In the genomic region with DNA sequence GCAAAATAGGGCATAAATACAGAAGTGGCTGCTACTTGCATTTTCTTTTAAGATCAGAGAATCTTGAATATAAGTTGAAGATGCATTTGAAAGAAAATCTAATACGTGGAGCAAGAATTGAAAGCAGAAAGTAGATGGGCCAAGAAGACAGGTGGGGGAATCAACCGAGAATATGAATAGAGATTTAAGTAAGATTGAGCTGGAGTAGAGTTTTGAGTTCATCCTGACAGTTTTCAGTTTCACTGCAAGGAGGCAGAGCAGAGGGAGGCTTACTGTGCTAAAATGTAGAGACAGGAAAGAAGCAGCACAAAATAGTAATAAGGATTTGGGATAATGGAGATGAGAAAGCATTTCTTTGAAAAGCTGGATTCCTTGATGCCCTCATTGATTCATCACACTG, we compare ENCODE assay signal across 22 cellular contexts.
DNase-seq lines count a peak whose midpoint lies in the region; ATAC-seq and TF ChIP-seq lines count a peak whose summit lies in the region.
"Had no signal": no experiment of that assay in that cellular context is flagged by ENCODE, and none has a peak within 500 bp of the region (broad histone marks: within the 10 kb centered on the region; RNA-seq: fewer than 3 reads in every experiment).

No MANE protein-coding gene starts in this region.

- CTCF ChIA-PET in activated CD4-positive, alpha-beta T cell treated with anti-CD3 and anti-CD28 coated beads for 36 hours (lab: Charles Lee): interaction anchor here (0.7 to 1.4 kb wide), 2 partner anchors 9 to 13 kb away, joined by 3 to 4 read pairs; no protein-coding TSS in a partner anchor
- CTCF ChIA-PET in CD8-positive, alpha-beta T cell (lab: Charles Lee): no interaction called here
- CTCF ChIA-PET in activated CD4-positive, alpha-beta memory T cell treated with anti-CD3 and anti-CD28 coated beads, Interleukin-2, amount 10 ng/mL, durations not matched to agents 7 days and 5 days (lab: Charles Lee): no interaction called here

- H3K9me2 ChIP-seq in MM.1S (replicated peaks; ENCODE audit: insufficient read depth, low read length): no peaks in the 10 kb centered on the region
- H3K9me2 ChIP-seq: SK-N-SH had no signal

- DNase-seq in activated CD4-positive, alpha-beta T cell treated with anti-CD3 and anti-CD28 coated beads for 36 hours: no peak
- DNase-seq in activated CD4-positive, alpha-beta T cell treated with anti-CD3 and anti-CD28 coated beads, Interleukin-2, amount 50 U/mL, for 48 hours: no peak
- no peak for DNase-seq in CD8-positive, alpha-beta T cell
- DNase-seq in MM.1S (peak; percentile 8), right lobe of liver (no peak), Ammon's horn (ENCODE audit: low spot score) (no peak)
- DNase-seq in naive thymus-derived CD8-positive, alpha-beta T cell: no peak
- no peak for DNase-seq in activated CD4-positive, alpha-beta memory T cell treated with anti-CD3 and anti-CD28 coated beads, Interleukin-2, amount 10 ng/mL, durations not matched to agents 7 days and 5 days
- DNase-seq: 8988T; ACHN; GOT3; NCI-H1105 treated with DMSO at 0.1 percent for 48 hours; NCI-H146; NCI-H1930; NCI-H2107; NCI-H524 treated with DMSO at 0.1 percent for 48 hours; NCI-H774; NK-92 treated with Interleukin-12 subunit alpha and Interleukin-12 subunit beta, amount 100 ng/mL, for 24 hours; PC-3; SK-N-SH had no signal

- H3K4me1 Mint-ChIP-seq in activated CD4-positive, alpha-beta T cell treated with anti-CD3 and anti-CD28 coated beads for 36 hours: peaks cover 49% of the 10 kb centered on the region
- peaks cover 50% of the 10 kb centered on the region for H3K4me1 Mint-ChIP-seq in CD8-positive, alpha-beta T cell (ENCODE audit: low read depth)
- H3K4me1 Mint-ChIP-seq in naive thymus-derived CD8-positive, alpha-beta T cell: peaks cover 24 to 50% (median 47%) of the 10 kb centered on the region in 4 donors
- peaks cover 4% of the 10 kb centered on the region for H3K4me1 Mint-ChIP-seq in activated CD4-positive, alpha-beta memory T cell treated with anti-CD3 and anti-CD28 coated beads, Interleukin-2, amount 10 ng/mL, durations not matched to agents 7 days and 5 days
- H3K4me1 Mint-ChIP-seq: IgD-negative memory B cell had no signal

- no peak overlapping the region for H2AFZ ChIP-seq in MM.1S (ENCODE audit: low read length)

- H3K27ac ChIP-seq in CD8-positive, alpha-beta T cell (ENCODE audit: low read depth, low read length): no peak overlapping the region
- no peak overlapping the region for H3K27ac ChIP-seq in MM.1S (ENCODE audit: low read length)
- H3K27ac ChIP-seq in right lobe of liver: no peak overlapping the region

- no peaks in the 10 kb centered on the region for H3K36me3 ChIP-seq in CD8-positive, alpha-beta T cell (ENCODE audit: insufficient read depth, low read length)
- H3K36me3 ChIP-seq in MM.1S (replicated peaks; ENCODE audit: insufficient read depth, low read length): no peaks in the 10 kb centered on the region
- H3K36me3 ChIP-seq in right lobe of liver: no peaks in the 10 kb centered on the region
- H3K36me3 ChIP-seq: HAP-1 had no signal

- H3K4me3 Mint-ChIP-seq in activated CD4-positive, alpha-beta T cell treated with anti-CD3 and anti-CD28 coated beads for 36 hours: no peak overlapping the region
- no peak overlapping the region for H3K4me3 Mint-ChIP-seq in CD8-positive, alpha-beta T cell
- peak overlapping the region in 4 of 10 donors; percentile 3 to 15 (median 7) for H3K4me3 Mint-ChIP-seq in naive thymus-derived CD8-positive, alpha-beta T cell
- no peak overlapping the region for H3K4me3 Mint-ChIP-seq in activated CD4-positive, alpha-beta memory T cell treated with anti-CD3 and anti-CD28 coated beads, Interleukin-2, amount 10 ng/mL, durations not matched to agents 7 days and 5 days
- H3K4me3 Mint-ChIP-seq: IgD-negative memory B cell had no signal

- ATAC-seq in activated CD4-positive, alpha-beta T cell treated with anti-CD3 and anti-CD28 coated beads for 36 hours: peak; percentile 53
- no peak for ATAC-seq in CD8-positive, alpha-beta T cell
- no peak for ATAC-seq in naive thymus-derived CD8-positive, alpha-beta T cell
- ATAC-seq in right lobe of liver: no peak
- ATAC-seq: PC-3 had no signal

- POLR2A ChIA-PET in activated CD4-positive, alpha-beta T cell treated with anti-CD3 and anti-CD28 coated beads for 36 hours (lab: Charles Lee): no interaction called here
- POLR2A ChIA-PET in CD8-positive, alpha-beta T cell (lab: Charles Lee): no interaction called here
- POLR2A ChIA-PET in naive thymus-derived CD8-positive, alpha-beta T cell (lab: Charles Lee): interaction anchor here (1.2 kb wide), 1 partner anchor 8 kb away, joined by 3 read pairs; no protein-coding TSS in a partner anchor
- POLR2A ChIA-PET in activated CD4-positive, alpha-beta memory T cell treated with anti-CD3 and anti-CD28 coated beads, Interleukin-2, amount 10 ng/mL, durations not matched to agents 7 days and 5 days (lab: Charles Lee): no interaction called here

- intact Hi-C loops in activated CD4-positive, alpha-beta T cell treated with anti-CD3 and anti-CD28 coated beads for 36 hours (cut with DNase I, micrococcal nuclease): no loop called here
- intact Hi-C loops in CD8-positive, alpha-beta T cell (cut with DNase I, micrococcal nuclease): no loop called here
- intact Hi-C loops in right lobe of liver (cut with DNase I): no loop called here

- no peak overlapping the region for H3K9ac ChIP-seq in MM.1S (ENCODE audit: low read length)
- H3K9ac ChIP-seq: SK-N-SH had no signal

- H3K4me1 ChIP-seq in CD8-positive, alpha-beta T cell (ENCODE audit: insufficient read depth, low read length): peaks cover 34% of the 10 kb centered on the region
- H3K4me1 ChIP-seq in MM.1S (ENCODE audit: low read length): no peaks in the 10 kb centered on the region
- H3K4me1 ChIP-seq in right lobe of liver: no peaks in the 10 kb centered on the region
- H3K4me1 ChIP-seq: HAP-1 had no signal

- TF ChIP-seq POLR2A in right lobe of liver (IDR thresholded peaks at IDR 0.05): no peak

- H3K9me3 Mint-ChIP-seq in activated CD4-positive, alpha-beta T cell treated with anti-CD3 and anti-CD28 coated beads for 36 hours (ENCODE audit: low read depth): peaks cover 2% of the 10 kb centered on the region
- H3K9me3 Mint-ChIP-seq in CD8-positive, alpha-beta T cell: no peaks in the 10 kb centered on the region
- peaks cover 0 to 3% (median 0%) of the 10 kb centered on the region in 9 donors for H3K9me3 Mint-ChIP-seq in naive thymus-derived CD8-positive, alpha-beta T cell
- H3K9me3 Mint-ChIP-seq in activated CD4-positive, alpha-beta memory T cell treated with anti-CD3 and anti-CD28 coated beads, Interleukin-2, amount 10 ng/mL, durations not matched to agents 7 days and 5 days: peaks cover 3% of the 10 kb centered on the region
- H3K9me3 Mint-ChIP-seq: IgD-negative memory B cell had no signal

- TF ChIP-seq CTCF in CD8-positive, alpha-beta T cell (IDR thresholded peaks at IDR 0.05): no peak
- no peak for TF ChIP-seq CTCF in MM.1S (IDR thresholded peaks at IDR 0.05; ENCODE audit: low read length)
- no peak for TF ChIP-seq CTCF in right lobe of liver (IDR thresholded peaks at IDR 0.05)

- no peaks in the 10 kb centered on the region for H3K79me2 ChIP-seq in MM.1S (ENCODE audit: low read length)

- H3K27ac Mint-ChIP-seq in activated CD4-positive, alpha-beta T cell treated with anti-CD3 and anti-CD28 coated beads for 36 hours: no peak overlapping the region
- H3K27ac Mint-ChIP-seq in CD8-positive, alpha-beta T cell: peak overlapping the region; percentile 68
- peak overlapping the region; percentile 24 to 90 (median 40) for H3K27ac Mint-ChIP-seq in naive thymus-derived CD8-positive, alpha-beta T cell
- H3K27ac Mint-ChIP-seq in activated CD4-positive, alpha-beta memory T cell treated with anti-CD3 and anti-CD28 coated beads, Interleukin-2, amount 10 ng/mL, durations not matched to agents 7 days and 5 days: no peak overlapping the region
- H3K27ac Mint-ChIP-seq: IgD-negative memory B cell had no signal

- no peak overlapping the region for H3K4me3 ChIP-seq in CD8-positive, alpha-beta T cell (ENCODE audit: low read depth, low read length)
- H3K4me3 ChIP-seq in MM.1S (ENCODE audit: low read length) (no peak overlapping the region), right lobe of liver (no peak overlapping the region)
- H3K4me3 ChIP-seq: HAP-1 had no signal

- H4K20me1 ChIP-seq in MM.1S (ENCODE audit: insufficient read depth, low read length): no peaks in the 10 kb centered on the region

- H3K9me3 ChIP-seq in CD8-positive, alpha-beta T cell (ENCODE audit: low read length): no peaks in the 10 kb centered on the region
- H3K9me3 ChIP-seq in MM.1S (replicated peaks; ENCODE audit: insufficient read depth, low read length): no peaks in the 10 kb centered on the region
- no peaks in the 10 kb centered on the region for H3K9me3 ChIP-seq in right lobe of liver
- H3K9me3 ChIP-seq: HAP-1, SK-N-SH had no signal

- H3K36me3 Mint-ChIP-seq in activated CD4-positive, alpha-beta T cell treated with anti-CD3 and anti-CD28 coated beads for 36 hours (ENCODE audit: low read depth): no peaks in the 10 kb centered on the region
- H3K36me3 Mint-ChIP-seq in CD8-positive, alpha-beta T cell: no peaks in the 10 kb centered on the region
- H3K36me3 Mint-ChIP-seq in naive thymus-derived CD8-positive, alpha-beta T cell: no peaks in the 10 kb centered on the region
- H3K36me3 Mint-ChIP-seq in activated CD4-positive, alpha-beta memory T cell treated with anti-CD3 and anti-CD28 coated beads, Interleukin-2, amount 10 ng/mL, durations not matched to agents 7 days and 5 days (ENCODE audit: low read depth): no peaks in the 10 kb centered on the region
- H3K36me3 Mint-ChIP-seq: IgD-negative memory B cell had no signal

- H3K27me3 ChIP-seq in CD8-positive, alpha-beta T cell (ENCODE audit: insufficient read depth, low read length): no peaks in the 10 kb centered on the region
- H3K27me3 ChIP-seq in MM.1S (replicated peaks; ENCODE audit: insufficient read depth, low read length): no peaks in the 10 kb centered on the region
- no peaks in the 10 kb centered on the region for H3K27me3 ChIP-seq in right lobe of liver

- H3K27me3 Mint-ChIP-seq in activated CD4-positive, alpha-beta T cell treated with anti-CD3 and anti-CD28 coated beads for 36 hours: no peaks in the 10 kb centered on the region
- no peaks in the 10 kb centered on the region for H3K27me3 Mint-ChIP-seq in CD8-positive, alpha-beta T cell (ENCODE audit: low read depth)
- no peaks in the 10 kb centered on the region for H3K27me3 Mint-ChIP-seq in naive thymus-derived CD8-positive, alpha-beta T cell
- no peaks in the 10 kb centered on the region for H3K27me3 Mint-ChIP-seq in activated CD4-positive, alpha-beta memory T cell treated with anti-CD3 and anti-CD28 coated beads, Interleukin-2, amount 10 ng/mL, durations not matched to agents 7 days and 5 days
- H3K27me3 Mint-ChIP-seq: IgD-negative memory B cell had no signal

- H3K4me2 ChIP-seq in MM.1S (ENCODE audit: low read depth, low read length): no peak overlapping the region
- H3K4me2 ChIP-seq: SK-N-SH had no signal

- 21% methylated on average over 2 of the region's 2 CpGs for WGBS in right lobe of liver (ENCODE audit: insufficient coverage, low coverage, low lambda C conversion rate, missing lambda C conversion rate)

- no peaks in the 10 kb centered on the region for H3F3A ChIP-seq in MM.1S (ENCODE audit: insufficient read depth, low read length)

Comparison
In these comparisons a context has a peak if more than half of its experiments do, and no peak if none do; other contexts are left out.
1. H3K27ac Mint-ChIP-seq: peak in CD8-positive, alpha-beta T cell (single experiment) and naive thymus-derived CD8-positive, alpha-beta T cell (10 of 10); none in activated CD4-positive, alpha-beta T cell treated with anti-CD3 and anti-CD28 coated beads for 36 hours (single experiment) and activated CD4-positive, alpha-beta memory T cell treated with anti-CD3 and anti-CD28 coated beads, Interleukin-2, amount 10 ng/mL, durations not matched to agents 7 days and 5 days (single experiment).